ENCODE assay signal across 2 cellular contexts in the genomic region with DNA sequence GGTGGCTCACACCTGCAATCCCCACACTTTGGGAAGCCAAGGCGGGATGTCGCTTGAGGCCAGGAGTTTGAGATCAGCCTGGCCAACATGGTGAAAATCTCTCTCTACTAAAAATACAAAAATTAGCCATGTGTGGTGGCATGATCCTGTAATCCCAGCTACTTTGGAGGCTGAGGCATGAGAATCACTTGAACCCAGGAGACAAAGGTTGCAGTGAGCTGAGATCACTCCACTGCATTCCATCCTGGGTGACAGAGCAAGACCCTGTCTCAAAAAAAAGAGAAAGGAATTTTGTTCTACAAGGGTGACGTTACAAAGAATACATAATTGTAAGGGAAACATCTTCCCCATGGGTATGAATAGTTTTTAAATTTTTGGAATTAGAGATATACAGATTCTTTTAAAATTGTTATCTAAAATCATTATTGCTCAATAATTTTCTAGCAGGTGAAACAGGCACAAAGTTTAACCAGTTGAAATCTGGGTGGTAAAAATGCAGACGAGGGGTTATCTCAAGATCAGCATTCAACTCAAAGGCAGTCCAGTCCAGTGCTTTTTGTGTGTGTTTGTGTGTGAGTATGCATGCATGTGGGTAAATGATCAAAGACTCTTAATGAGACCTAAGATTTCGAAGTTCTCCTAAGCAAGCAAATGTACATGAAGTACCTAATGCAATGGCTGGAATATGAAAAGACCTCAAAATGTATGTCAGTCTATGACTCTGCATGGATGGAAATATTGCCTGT.
A peak's percentile ranks its signal among the peaks of the same experiment; 100 is the strongest.
TF ChIP-seq lines count a peak whose summit lies in the region.

No MANE protein-coding gene starts in this region.

TF ChIP-seq in HepG2, 621 proteins besides CTCF, POLR2A, EP300 and RAD21:
- TF ChIP-seq ZNF75D (CRISPR knock-in tag; IDR thresholded peaks at IDR 0.05; ENCODE audit: borderline replicate concordance) = no peak
- TF ChIP-seq CEBPB (IDR thresholded peaks at IDR 0.05; ENCODE audit: borderline replicate concordance, low read depth, low read length) = peak; percentile 27; the same call in 1 of the 2 replicates
- TF ChIP-seq TSC22D2 (CRISPR knock-in tag; IDR thresholded peaks at IDR 0.05; ENCODE audit: borderline replicate concordance) = no peak
- no peak for TF ChIP-seq PCBP2 (optimal IDR thresholded peaks at IDR 0.05; ENCODE audit: low read depth, low read length, poor library complexity, severe bottlenecking)
- no peak for TF ChIP-seq SRF (IDR thresholded peaks at IDR 0.05; ENCODE audit: low read depth, low read length)
- TF ChIP-seq ZNF740 (CRISPR knock-in tag; IDR thresholded peaks at IDR 0.05) = no peak
- no peak for TF ChIP-seq NFE2L1 (CRISPR knock-in tag; IDR thresholded peaks at IDR 0.05; ENCODE audit: borderline replicate concordance)
- TF ChIP-seq ZNF768 (CRISPR knock-in tag; IDR thresholded peaks at IDR 0.05) = no peak
- no peak for TF ChIP-seq PCBP1 (IDR thresholded peaks at IDR 0.05; ENCODE audit: borderline replicate concordance, low read depth, low read length)

TF ChIP-seq in K562, 482 proteins besides CTCF, POLR2A, EP300 and RAD21:
- TF ChIP-seq GABPA (tag; conservative IDR thresholded peaks at IDR 0.05; ENCODE audit: low read depth) = no peak
- no peak for TF ChIP-seq PTBP1 (IDR thresholded peaks at IDR 0.05; ENCODE audit: low read depth, low read length)
- no peak for TF ChIP-seq ZFX (CRISPR knock-in tag; IDR thresholded peaks at IDR 0.05)
- TF ChIP-seq CEBPG (CRISPR knock-in tag; IDR thresholded peaks at IDR 0.05) = no peak
- peak in 1 of 2 experiments; percentile 82; a peak in 3 of 4 replicates for TF ChIP-seq CEBPG (tag; conservative IDR thresholded peaks at IDR 0.05 in 1 of 2, IDR thresholded peaks at IDR 0.05 in 1 of 2)
- no peak for TF ChIP-seq ZNF3 (CRISPR knock-in tag; IDR thresholded peaks at IDR 0.05)
- no peak for TF ChIP-seq HNRNPLL (IDR thresholded peaks at IDR 0.05; ENCODE audit: low read depth, low read length, poor library complexity, severe bottlenecking)
- TF ChIP-seq CBX2 (IDR thresholded peaks at IDR 0.05; ENCODE audit: insufficient read depth, low read length, poor library complexity, severe bottlenecking) = no peak
- TF ChIP-seq TAF15 (IDR thresholded peaks at IDR 0.05; ENCODE audit: low read depth, low read length) = no peak
- TF ChIP-seq CEBPB (tag; IDR thresholded peaks at IDR 0.05) = peak; percentile 45; the same call in 1 of the 2 replicates
- TF ChIP-seq, protein P1, sequence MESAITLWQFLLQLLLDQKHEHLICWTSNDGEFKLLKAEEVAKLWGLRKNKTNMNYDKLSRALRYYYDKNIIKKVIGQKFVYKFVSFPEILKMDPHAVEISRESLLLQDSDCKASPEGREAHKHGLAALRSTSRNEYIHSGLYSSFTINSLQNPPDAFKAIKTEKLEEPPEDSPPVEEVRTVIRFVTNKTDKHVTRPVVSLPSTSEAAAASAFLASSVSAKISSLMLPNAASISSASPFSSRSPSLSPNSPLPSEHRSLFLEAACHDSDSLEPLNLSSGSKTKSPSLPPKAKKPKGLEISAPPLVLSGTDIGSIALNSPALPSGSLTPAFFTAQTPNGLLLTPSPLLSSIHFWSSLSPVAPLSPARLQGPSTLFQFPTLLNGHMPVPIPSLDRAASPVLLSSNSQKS (CRISPR knock-in tag; IDR thresholded peaks at IDR 0.05) = no peak
- no peak for TF ChIP-seq TEAD1 (CRISPR knock-in tag; IDR thresholded peaks at IDR 0.05)
- TF ChIP-seq GTF2F1 (IDR thresholded peaks at IDR 0.05; ENCODE audit: low read depth, low read length) = no peak
- no peak for TF ChIP-seq PML (IDR thresholded peaks at IDR 0.05; ENCODE audit: low read length)
